In the genomic region with DNA sequence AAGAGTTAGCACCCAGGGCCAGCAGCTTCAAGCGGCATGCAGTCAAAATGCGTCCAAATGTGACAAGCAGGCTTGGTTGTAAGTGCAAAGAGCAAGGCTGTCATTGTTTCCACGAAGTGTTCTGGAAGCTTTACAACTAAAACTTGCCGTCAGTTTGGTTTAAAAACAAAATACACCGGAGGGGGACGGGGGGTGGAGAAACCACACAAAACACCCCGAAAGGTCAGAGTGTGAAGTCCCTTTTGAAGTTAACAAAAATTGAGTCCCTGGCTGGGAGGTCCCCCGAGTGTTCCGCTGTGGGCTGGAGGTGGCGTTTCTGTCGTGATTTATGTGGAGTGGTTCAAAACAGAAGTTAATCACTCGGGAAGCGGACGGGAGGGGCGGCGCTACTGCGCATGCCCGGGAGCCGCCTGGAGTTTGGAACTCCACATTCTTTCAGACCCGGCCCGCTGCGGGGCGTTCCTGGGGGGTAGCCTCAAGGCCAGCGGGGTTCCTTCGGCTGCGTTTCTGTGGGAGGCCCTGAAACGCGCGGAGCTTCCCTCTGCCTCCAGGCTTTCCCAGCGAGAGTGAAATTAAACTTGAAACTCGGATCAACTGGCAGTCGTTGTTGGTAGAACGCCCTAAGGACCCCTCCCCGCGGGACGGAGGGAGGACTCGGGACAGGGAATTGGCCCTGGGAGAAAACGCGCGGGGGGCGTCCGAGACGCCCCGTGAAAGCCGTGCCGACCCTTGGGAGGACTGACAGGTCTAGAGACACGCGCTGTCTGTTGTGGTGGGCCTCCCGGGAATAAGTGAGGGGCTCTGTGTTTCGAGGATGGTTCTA, we compare ENCODE assay signal across 1 cellular context.
A peak's percentile ranks its signal among the peaks of the same experiment; 100 is the strongest.
TF ChIP-seq lines count a peak whose summit lies in the region.

No MANE protein-coding gene starts in this region.

TF ChIP-seq in K562, 482 proteins besides CTCF, POLR2A, EP300 and RAD21 (continued from another document and continues in another):
- TF ChIP-seq ZNF143 (CRISPR knock-in tag; IDR thresholded peaks at IDR 0.05) (no peak), EGR1 (conservative IDR thresholded peaks at IDR 0.05) (no peak), BHLHE40 (IDR thresholded peaks at IDR 0.05; ENCODE audit: low read length) (no peak; the same call in 1 of the 2 replicates), PTBP1 (IDR thresholded peaks at IDR 0.05; ENCODE audit: low read depth, low read length) (no peak), FOXK2 (conservative IDR thresholded peaks at IDR 0.05 in 1 of 2, IDR thresholded peaks at IDR 0.05 in 1 of 2; ENCODE audit: low read depth in 2 of 2) (no peak), EP400 (IDR thresholded peaks at IDR 0.05) (no peak), JUND (IDR thresholded peaks at IDR 0.05; ENCODE audit: borderline replicate concordance, low read depth, low read length) (peak; percentile 36; the same call in 1 of the 2 replicates), JUND (tag; IDR thresholded peaks at IDR 0.05; ENCODE audit: borderline replicate concordance, low read depth, low read length) (no peak; the same call in 2 of the 3 replicates), TCF7 (IDR thresholded peaks at IDR 0.05; ENCODE audit: borderline replicate concordance) (no peak), FOXP1 (CRISPR knock-in tag; IDR thresholded peaks at IDR 0.05) (no peak; the same call in 1 of the 2 replicates), NR2C2 (CRISPR knock-in tag; IDR thresholded peaks at IDR 0.05) (peak; percentile 29; the same call in 1 of the 2 replicates), NR2C2 (tag; IDR thresholded peaks at IDR 0.05) (no peak), ZNF639 (CRISPR knock-in tag; conservative IDR thresholded peaks at IDR 0.05 in 1 of 2, IDR thresholded peaks at IDR 0.05 in 1 of 2) (no peak), ZNF830 (CRISPR knock-in tag; IDR thresholded peaks at IDR 0.05) (peak; percentile 79; the same call in 1 of the 2 replicates), BRF1 (IDR thresholded peaks at IDR 0.05; ENCODE audit: borderline replicate concordance, extremely low read depth, insufficient read length) (no peak), FOXJ3 (CRISPR knock-in tag; IDR thresholded peaks at IDR 0.05) (no peak), SNAPC5 (CRISPR knock-in tag; IDR thresholded peaks at IDR 0.05) (no peak), AFF4 (CRISPR knock-in tag; IDR thresholded peaks at IDR 0.05) (peak; percentile 72), ZBTB43 (CRISPR knock-in tag; IDR thresholded peaks at IDR 0.05) (0 out of 2 replicates have a peak, but pooled peaks have one; percentile 17), ZBTB26 (CRISPR knock-in tag; IDR thresholded peaks at IDR 0.05) (0 out of 2 replicates have a peak, but pooled peaks have one; percentile 10), ATF3 (IDR thresholded peaks at IDR 0.05) (no peak), ATF3 (CRISPR knock-in tag; conservative IDR thresholded peaks at IDR 0.05) (peak; percentile 70; the same call in 1 of the 2 replicates), FOXA3 (CRISPR knock-in tag; conservative IDR thresholded peaks at IDR 0.05 in 1 of 2, IDR thresholded peaks at IDR 0.05 in 1 of 2) (no peak; a peak in 1 of 4 replicates), SMAD4 (CRISPR knock-in tag; conservative IDR thresholded peaks at IDR 0.05) (0 out of 2 replicates have a peak, but pooled peaks have one; percentile 13), MEF2D (tag; conservative IDR thresholded peaks at IDR 0.05; ENCODE audit: low read depth) (no peak), ELF1 (tag; IDR thresholded peaks at IDR 0.05) (no peak), U2AF2 (optimal IDR thresholded peaks at IDR 0.05; ENCODE audit: low read depth, low read length) (no peak), PHF20 (IDR thresholded peaks at IDR 0.05; ENCODE audit: partially characterized antibody) (no peak), SP1 (CRISPR knock-in tag; IDR thresholded peaks at IDR 0.05) (peak; percentile 61; the same call in 1 of the 2 replicates), TAF15 (IDR thresholded peaks at IDR 0.05; ENCODE audit: low read depth, low read length) (no peak; the same call in 1 of the 2 replicates), ZNF507 (tag; conservative IDR thresholded peaks at IDR 0.05) (no peak), ETS2 (tag; IDR thresholded peaks at IDR 0.05; ENCODE audit: borderline replicate concordance, poor library complexity, severe bottlenecking) (no peak), STAG1 (CRISPR knock-in tag; IDR thresholded peaks at IDR 0.05; ENCODE audit: borderline replicate concordance) (no peak), ZNF511 (CRISPR knock-in tag; IDR thresholded peaks at IDR 0.05) (no peak; the same call in 1 of the 2 replicates), GATAD2B (IDR thresholded peaks at IDR 0.05; ENCODE audit: borderline replicate concordance) (no peak), PHB (CRISPR knock-in tag; IDR thresholded peaks at IDR 0.05) (no peak), CHD4 (IDR thresholded peaks at IDR 0.05; ENCODE audit: insufficient read depth, insufficient replicate concordance, low read depth, low read length, poor library complexity, severe bottlenecking) (no peak), IRF2 (CRISPR knock-in tag; IDR thresholded peaks at IDR 0.05) (no peak), ZNF77 (CRISPR knock-in tag; IDR thresholded peaks at IDR 0.05) (no peak), KLF6 (CRISPR knock-in tag; IDR thresholded peaks at IDR 0.05; ENCODE audit: borderline replicate concordance) (0 out of 2 replicates have a peak, but pooled peaks have one; percentile 10), ARHGAP35 (IDR thresholded peaks at IDR 0.05; ENCODE audit: partially characterized antibody) (no peak)
- TF ChIP-seq, protein P1, sequence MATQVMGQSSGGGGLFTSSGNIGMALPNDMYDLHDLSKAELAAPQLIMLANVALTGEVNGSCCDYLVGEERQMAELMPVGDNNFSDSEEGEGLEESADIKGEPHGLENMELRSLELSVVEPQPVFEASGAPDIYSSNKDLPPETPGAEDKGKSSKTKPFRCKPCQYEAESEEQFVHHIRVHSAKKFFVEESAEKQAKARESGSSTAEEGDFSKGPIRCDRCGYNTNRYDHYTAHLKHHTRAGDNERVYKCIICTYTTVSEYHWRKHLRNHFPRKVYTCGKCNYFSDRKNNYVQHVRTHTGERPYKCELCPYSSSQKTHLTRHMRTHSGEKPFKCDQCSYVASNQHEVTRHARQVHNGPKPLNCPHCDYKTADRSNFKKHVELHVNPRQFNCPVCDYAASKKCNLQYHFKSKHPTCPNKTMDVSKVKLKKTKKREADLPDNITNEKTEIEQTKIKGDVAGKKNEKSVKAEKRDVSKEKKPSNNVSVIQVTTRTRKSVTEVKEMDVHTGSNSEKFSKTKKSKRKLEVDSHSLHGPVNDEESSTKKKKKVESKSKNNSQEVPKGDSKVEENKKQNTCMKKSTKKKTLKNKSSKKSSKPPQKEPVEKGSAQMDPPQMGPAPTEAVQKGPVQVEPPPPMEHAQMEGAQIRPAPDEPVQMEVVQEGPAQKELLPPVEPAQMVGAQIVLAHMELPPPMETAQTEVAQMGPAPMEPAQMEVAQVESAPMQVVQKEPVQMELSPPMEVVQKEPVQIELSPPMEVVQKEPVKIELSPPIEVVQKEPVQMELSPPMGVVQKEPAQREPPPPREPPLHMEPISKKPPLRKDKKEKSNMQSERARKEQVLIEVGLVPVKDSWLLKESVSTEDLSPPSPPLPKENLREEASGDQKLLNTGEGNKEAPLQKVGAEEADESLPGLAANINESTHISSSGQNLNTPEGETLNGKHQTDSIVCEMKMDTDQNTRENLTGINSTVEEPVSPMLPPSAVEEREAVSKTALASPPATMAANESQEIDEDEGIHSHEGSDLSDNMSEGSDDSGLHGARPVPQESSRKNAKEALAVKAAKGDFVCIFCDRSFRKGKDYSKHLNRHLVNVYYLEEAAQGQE (CRISPR knock-in tag; IDR thresholded peaks at IDR 0.05; ENCODE audit: low read depth), result peak; percentile 40
- TF ChIP-seq, protein P2, sequence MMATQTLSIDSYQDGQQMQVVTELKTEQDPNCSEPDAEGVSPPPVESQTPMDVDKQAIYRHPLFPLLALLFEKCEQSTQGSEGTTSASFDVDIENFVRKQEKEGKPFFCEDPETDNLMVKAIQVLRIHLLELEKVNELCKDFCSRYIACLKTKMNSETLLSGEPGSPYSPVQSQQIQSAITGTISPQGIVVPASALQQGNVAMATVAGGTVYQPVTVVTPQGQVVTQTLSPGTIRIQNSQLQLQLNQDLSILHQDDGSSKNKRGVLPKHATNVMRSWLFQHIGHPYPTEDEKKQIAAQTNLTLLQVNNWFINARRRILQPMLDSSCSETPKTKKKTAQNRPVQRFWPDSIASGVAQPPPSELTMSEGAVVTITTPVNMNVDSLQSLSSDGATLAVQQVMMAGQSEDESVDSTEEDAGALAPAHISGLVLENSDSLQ (IDR thresholded peaks at IDR 0.05), result no peak
- TF ChIP-seq, protein P3, sequence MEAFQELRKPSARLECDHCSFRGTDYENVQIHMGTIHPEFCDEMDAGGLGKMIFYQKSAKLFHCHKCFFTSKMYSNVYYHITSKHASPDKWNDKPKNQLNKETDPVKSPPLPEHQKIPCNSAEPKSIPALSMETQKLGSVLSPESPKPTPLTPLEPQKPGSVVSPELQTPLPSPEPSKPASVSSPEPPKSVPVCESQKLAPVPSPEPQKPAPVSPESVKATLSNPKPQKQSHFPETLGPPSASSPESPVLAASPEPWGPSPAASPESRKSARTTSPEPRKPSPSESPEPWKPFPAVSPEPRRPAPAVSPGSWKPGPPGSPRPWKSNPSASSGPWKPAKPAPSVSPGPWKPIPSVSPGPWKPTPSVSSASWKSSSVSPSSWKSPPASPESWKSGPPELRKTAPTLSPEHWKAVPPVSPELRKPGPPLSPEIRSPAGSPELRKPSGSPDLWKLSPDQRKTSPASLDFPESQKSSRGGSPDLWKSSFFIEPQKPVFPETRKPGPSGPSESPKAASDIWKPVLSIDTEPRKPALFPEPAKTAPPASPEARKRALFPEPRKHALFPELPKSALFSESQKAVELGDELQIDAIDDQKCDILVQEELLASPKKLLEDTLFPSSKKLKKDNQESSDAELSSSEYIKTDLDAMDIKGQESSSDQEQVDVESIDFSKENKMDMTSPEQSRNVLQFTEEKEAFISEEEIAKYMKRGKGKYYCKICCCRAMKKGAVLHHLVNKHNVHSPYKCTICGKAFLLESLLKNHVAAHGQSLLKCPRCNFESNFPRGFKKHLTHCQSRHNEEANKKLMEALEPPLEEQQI (IDR thresholded peaks at IDR 0.05), result no peak
